ENCODE assay signal across 11 cellular contexts in genomic region chr17:11274106-11274505, GRCh38. TPM values are rescaled to one million over a fixed set of nuclear protein-coding genes. Genes with fewer than 3 reads are reported as not detected.
"Had no signal": no experiment of that assay in that cellular context is flagged by ENCODE, and none has a peak within 500 bp of the region (broad histone marks: within the 10 kb centered on the region; RNA-seq: fewer than 3 reads in every experiment).

No MANE protein-coding gene starts in this region.

- H3K36me3 ChIP-seq: HAP-1 had no signal

- H3K9me3 ChIP-seq: HAP-1 had no signal

- H3K27ac Mint-ChIP-seq: HFFc6, IgD-negative memory B cell had no signal

- H3K4me3 Mint-ChIP-seq: HFFc6 had no signal

- H3K4me1 Mint-ChIP-seq: IgD-negative memory B cell had no signal

- H3K4me1 ChIP-seq: HAP-1 had no signal

- H3K27me3 Mint-ChIP-seq: IgD-negative memory B cell had no signal

- H2AFZ ChIP-seq: GM23248 had no signal

- DNase-seq: GM23248, GOT3, H7, HFFc6 had no signal

- H3K27ac ChIP-seq: GM23248, HL-60 had no signal

- H3K4me3 ChIP-seq: GM23248, HAP-1 had no signal

- H3K9ac ChIP-seq: GM23248 had no signal

- ATAC-seq: HCT116, HepG2 had no signal

- H3K36me3 Mint-ChIP-seq: IgD-negative memory B cell had no signal

RNA-seq across cellular contexts. Expression of gene SHISA6, which starts 33.1 kb away (rescaled TPM):
- total RNA-seq: GM23248, H4, HepG2, HFFc6, HT1080 had no signal
- polyA plus RNA-seq: GM23248, HepG2, IgD-negative memory B cell had no signal
